ENCODE assay signal across 9 cellular contexts in genomic region chr5:42756630-42757601, GRCh38. TPM values are rescaled to one million over a fixed set of nuclear protein-coding genes. Genes with fewer than 3 reads are reported as not detected.
A peak's percentile ranks its signal among the peaks of the same experiment; 100 is the strongest.
DNase-seq lines count a peak whose midpoint lies in the region; ATAC-seq and TF ChIP-seq lines count a peak whose summit lies in the region.
"Had no signal": no experiment of that assay in that cellular context is flagged by ENCODE, and none has a peak within 500 bp of the region (broad histone marks: within the 10 kb centered on the region; RNA-seq: fewer than 3 reads in every experiment).

TSS of gene CCDC152 (plus strand) at chr5:42756818. CDS start at chr5:42759122, 2,304 bp downstream.

- peak; percentile 6 for DNase-seq in GM03348 (ENCODE audit: low spot score)
- DNase-seq in Panc1 (ENCODE audit: low read depth, low spot score), result no peak
- DNase-seq in stimulated activated CD4-positive, alpha-beta T cell treated with anti-CD3 and anti-CD28 coated beads, Interleukin-2, amount 100 ng/mL, for 24 hours, result peak; percentile 64 to 65
- DNase-seq in NCI-H69 (lab: John Stamatoyannopoulos, UW), result no peak
- no peak for DNase-seq in D341Med (ENCODE audit: low spot score)

- H3K27me3 Mint-ChIP-seq in activated naive CD8-positive, alpha-beta T cell, result peaks cover 5% of the 10 kb centered on the region

- no peaks in the 10 kb centered on the region; the same call in 1 of the 2 replicates for H3K4me1 ChIP-seq in Panc1 (ENCODE audit: control insufficient read depth, insufficient read depth, low read length)

- no peak within 1 kb of the TSS for H3K27ac ChIP-seq in Panc1 (ENCODE audit: low read length)
- H3K27ac ChIP-seq: KMS-11 had no signal

- BruUV-seq in Panc1 (replicated peaks; lab: Mats Ljungman, UMichigan), result no TSS peak

- CTCF ChIA-PET in Panc1 (lab: Charles Lee), result no interaction called here

- H3K4me3 ChIP-seq in Panc1 (ENCODE audit: low read depth in 2 of 2, low read length in 2 of 2) (peak within 1 kb of the TSS; percentile 23 to 34; a peak in 3 of 4 replicates), iPS-11a (ENCODE audit: low read depth, low read length) (peak within 1 kb of the TSS; percentile 53)

- peaks cover 13% of the 10 kb centered on the region for H3K4me1 Mint-ChIP-seq in activated naive CD8-positive, alpha-beta T cell (ENCODE audit: low read depth)

- no peak for TF ChIP-seq CTCF in Panc1 (IDR thresholded peaks at IDR 0.05)

- peaks cover 7% of the 10 kb centered on the region for H3K27me3 ChIP-seq in Panc1 (ENCODE audit: control insufficient read depth, insufficient read depth, low read length)

- H3K9me3 ChIP-seq in Panc1 (ENCODE audit: control insufficient read depth, insufficient read depth, low read depth, low read length), result no peaks in the 10 kb centered on the region

- no peaks in the 10 kb centered on the region for H3K9me3 Mint-ChIP-seq in activated naive CD8-positive, alpha-beta T cell (ENCODE audit: low read depth)

- intact Hi-C loops in Panc1 (cut with micrococcal nuclease; ENCODE audit: unreplicated experiment), result no loop called here

- POLR2A ChIA-PET in Panc1 (lab: Charles Lee), result no interaction called here

- in situ Hi-C loops in Panc1 (cut with HindIII; ENCODE audit: low pct_unique_long_range_greater_than_20kb, low sequenced_read_pairs), result no loop called here

- H3K27ac Mint-ChIP-seq in activated naive CD8-positive, alpha-beta T cell, result peak within 1 kb of the TSS; percentile 67

- H3K36me3 ChIP-seq in Panc1 (ENCODE audit: control insufficient read depth, insufficient read depth, low read length), result no peaks in the 10 kb centered on the region; the same call in 1 of the 2 replicates

- ATAC-seq in HG02623 (IDR thresholded peaks at IDR 0.05; ENCODE audit: unreplicated experiment), result peak; percentile 92
- ATAC-seq in Panc1, result peak; percentile 69

- H3K4me3 Mint-ChIP-seq in activated naive CD8-positive, alpha-beta T cell, result peak within 1 kb of the TSS; percentile 88

- no peaks in the 10 kb centered on the region for H3K36me3 Mint-ChIP-seq in activated naive CD8-positive, alpha-beta T cell

RNA-seq across cellular contexts. Expression of gene CCDC152, which starts in this region (rescaled TPM):
- total RNA-seq in Panc1 (2021; ENCODE audit: unreplicated experiment), result not detected
- not detected for polyA plus RNA-seq in Panc1 (2012; ENCODE audit: insufficient read length)

Comparison
In these comparisons a context has a peak if more than half of its experiments do, and no peak if none do; other contexts are left out.
1. Peak in ATAC-seq and H3K4me3 ChIP-seq in Panc1; RNA of the gene not detected or under 1 TPM.
2. DNase-seq: peak in GM03348 (single experiment) and stimulated activated CD4-positive, alpha-beta T cell treated with anti-CD3 and anti-CD28 coated beads, Interleukin-2, amount 100 ng/mL, for 24 hours (2 of 2); none in Panc1 (single experiment), NCI-H69 (single experiment) and D341Med (single experiment).